ENCODE assay signal across 23 cellular contexts in the genomic region with DNA sequence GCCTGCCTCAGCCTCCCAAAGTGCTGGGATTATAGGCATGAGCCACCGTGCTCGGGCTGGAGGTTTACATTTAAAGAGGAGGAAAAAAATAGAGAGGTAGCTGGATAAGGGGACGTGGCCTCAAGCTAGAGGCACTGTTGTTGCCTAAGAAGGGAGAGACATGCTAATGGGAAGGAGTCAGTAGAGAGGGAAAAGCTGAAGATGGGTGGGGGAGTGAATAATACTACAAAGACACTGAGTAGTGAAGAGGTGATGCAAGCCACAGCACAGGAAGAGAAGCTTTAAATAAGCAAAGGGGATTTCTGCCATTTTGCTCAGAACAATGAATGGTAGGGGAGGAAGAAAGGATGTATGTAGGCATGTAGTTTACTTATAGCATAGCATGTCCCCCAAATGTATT.
"Had no signal": no experiment of that assay in that cellular context is flagged by ENCODE, and none has a peak within 500 bp of the region (broad histone marks: within the 10 kb centered on the region; RNA-seq: fewer than 3 reads in every experiment).

No MANE protein-coding gene starts in this region.

- DNase-seq: activated CD4-positive, alpha-beta memory T cell treated with anti-CD3 and anti-CD28 coated beads for 36 hours; activated CD4-positive, alpha-beta T cell treated with anti-CD3 and anti-CD28 coated beads, Interleukin-2, amount 10 ng/mL, durations not matched to agents 24 days and 14 days; activated CD4-positive, CD25-positive, alpha-beta regulatory T cell treated with anti-CD3 and anti-CD28 coated beads, Interleukin-2, amount 50 U/mL, for 72 hours; activated CD8-positive, alpha-beta memory T cell treated with anti-CD3 and anti-CD28 coated beads, Interleukin-2, amount 50 U/mL, for 4 hours; activated naive CD4-positive, alpha-beta T cell; activated T-cell treated with anti-CD3 and anti-CD28 coated beads, Interleukin-2, amount 50 U/mL, for 24 hours; anterior cingulate cortex; body of pancreas; dorsolateral prefrontal cortex; effector memory CD4-positive, alpha-beta T cell; erythroblast; kidney; naive thymus-derived CD8-positive, alpha-beta T cell; right cardiac atrium; spleen; stimulated activated naive CD4-positive, alpha-beta T cell; T-helper 9 cell; tibial artery; upper lobe of right lung had no signal

- H3K27me3 ChIP-seq: body of pancreas, gastroesophageal sphincter, hepatocyte, suprapubic skin, tibial artery, upper lobe of right lung had no signal

- H3K4me3 ChIP-seq: body of pancreas, coronary artery, dorsolateral prefrontal cortex, gastroesophageal sphincter, hepatocyte, spleen, suprapubic skin, tibial artery, upper lobe of right lung had no signal

- H3K36me3 ChIP-seq: gastroesophageal sphincter, spleen, suprapubic skin, tibial artery, upper lobe of right lung had no signal

- H2AFZ ChIP-seq: hepatocyte had no signal

- FAIRE-seq: kidney had no signal

- H3K4me1 ChIP-seq: body of pancreas, spleen, suprapubic skin, tibial artery, upper lobe of right lung had no signal

- H3K9me3 ChIP-seq: body of pancreas, gastroesophageal sphincter, spleen, suprapubic skin, tibial artery, upper lobe of right lung had no signal

- H3K27ac ChIP-seq: body of pancreas, coronary artery, dorsolateral prefrontal cortex, gastroesophageal sphincter, hepatocyte, spleen, suprapubic skin, tibial artery, upper lobe of right lung had no signal

- H3K79me2 ChIP-seq: hepatocyte had no signal
